ENCODE assay signal across 16 cellular contexts in genomic region chr1:2399890-2400575, GRCh38.
"Had no signal": no experiment of that assay in that cellular context is flagged by ENCODE, and none has a peak within 500 bp of the region (broad histone marks: within the 10 kb centered on the region; RNA-seq: fewer than 3 reads in every experiment).

No MANE protein-coding gene starts in this region.

- H3K27ac Mint-ChIP-seq: mesothelial cell of epicardium had no signal

- H3K4me3 Mint-ChIP-seq: mesothelial cell of epicardium; stimulated activated naive B cell treated with anti-CD40 and anti-IgM and Interleukin-4, amounts not matched to agents 10 μg/mL and 1 μg/mL and 100 μg/mL, for 72 hours; T-cell had no signal

- H3K4me3 ChIP-seq: lower lobe of right lung, tibial artery had no signal

- ATAC-seq: lower lobe of right lung, T-cell had no signal

- H3K27me3 Mint-ChIP-seq: stimulated activated naive B cell treated with anti-CD40 and anti-IgM and Interleukin-4, amounts not matched to agents 10 μg/mL and 1 μg/mL and 100 μg/mL, for 72 hours; T-cell had no signal

- H3K9me3 ChIP-seq: lower lobe of right lung, SK-N-SH, tibial artery had no signal

- H3K9ac ChIP-seq: parathyroid adenoma, SK-N-SH had no signal

- FAIRE-seq: frontal cortex, urothelium cell line had no signal

- H2AFZ ChIP-seq: parathyroid adenoma had no signal

- H3K4me2 ChIP-seq: SK-N-SH had no signal

- H3K27me3 ChIP-seq: tibial artery had no signal

- DNase-seq: activated CD4-positive, alpha-beta T cell treated with anti-CD3 and anti-CD28 coated beads, Interleukin-2, amount 50 U/mL, for 48 hours; activated CD4-positive, CD25-positive, alpha-beta regulatory T cell treated with anti-CD3 and anti-CD28 coated beads, Interleukin-2, amount 50 U/mL, for 72 hours; activated CD8-positive, alpha-beta memory T cell treated with anti-CD3 and anti-CD28 coated beads, Interleukin-2, amount 50 U/mL, for 4 hours; aorta; effector CD8-positive, alpha-beta T cell; head of caudate nucleus; lower lobe of right lung; SK-N-SH; stimulated activated naive B cell treated with anti-CD40 and anti-IgM and Interleukin-4, amounts not matched to agents 10 μg/mL and 1 μg/mL and 100 μg/mL, for 72 hours; T-cell; T1000; tibial artery had no signal

- H3K4me1 ChIP-seq: lower lobe of right lung, parathyroid adenoma had no signal

- H3K27ac ChIP-seq: lower lobe of right lung, parathyroid adenoma, tibial artery had no signal

- H3K4me1 Mint-ChIP-seq: mesothelial cell of epicardium had no signal

- H3K79me2 ChIP-seq: parathyroid adenoma had no signal

- H3K9me3 Mint-ChIP-seq: mesothelial cell of epicardium; stimulated activated naive B cell treated with anti-CD40 and anti-IgM and Interleukin-4, amounts not matched to agents 10 μg/mL and 1 μg/mL and 100 μg/mL, for 72 hours; T-cell had no signal
